8 cellular contexts compared by ENCODE assay signal in genomic region chr1:240190881-240191385, GRCh38.
DNase-seq lines count a peak whose midpoint lies in the region; TF ChIP-seq lines count a peak whose summit lies in the region.

No MANE protein-coding gene starts in this region.

- no peak for TF ChIP-seq POLR2A in erythroblast (IDR thresholded peaks at IDR 0.05; ENCODE audit: low read length)

- no peaks in the 10 kb centered on the region for H3K9me3 ChIP-seq in right atrium auricular region

- no peak overlapping the region for H3K4me3 ChIP-seq in right atrium auricular region

- DNase-seq in ACHN (peak; percentile 99), GOT3 (lab: John Stamatoyannopoulos, UW) (peak; percentile 27), NCI-H524 (lab: John Stamatoyannopoulos, UW) (peak; percentile 54 to 72), cerebellum (ENCODE audit: low spot score) (peak; percentile 16), non-pigmented ciliary epithelial cell (ENCODE audit: low read depth) (peak; percentile 96), erythroblast (lab: John Stamatoyannopoulos, UW) (no peak), right atrium auricular region (ENCODE audit: low spot score) (no peak), posterior cingulate gyrus (no peak)

- in situ Hi-C loops in ACHN (cut with HindIII; ENCODE audit: low pct_ligation_motif_present, low pct_unique_long_range_greater_than_20kb, low sequenced_read_pairs), result no loop called here

- peak in 1 of 2 donors; percentile 26 for TF ChIP-seq CTCF in right atrium auricular region (IDR thresholded peaks at IDR 0.05)

- intact Hi-C loops in posterior cingulate gyrus (cut with DNase I), result no loop called here

- no peaks in the 10 kb centered on the region for H3K27me3 ChIP-seq in right atrium auricular region

- H3K27ac ChIP-seq in right atrium auricular region, result no peak overlapping the region

- no peaks in the 10 kb centered on the region for H3K36me3 ChIP-seq in right atrium auricular region

- no peaks in the 10 kb centered on the region for H3K4me1 ChIP-seq in right atrium auricular region

Comparison
In these comparisons a context has a peak if more than half of its experiments do, and no peak if none do; other contexts are left out.
1. DNase-seq: peak in ACHN (single experiment), GOT3 (single experiment), NCI-H524 (2 of 2), cerebellum (single experiment) and non-pigmented ciliary epithelial cell (single experiment); none in erythroblast (0 of 2), right atrium auricular region (single experiment) and posterior cingulate gyrus (0 of 10).